In the genomic region with DNA sequence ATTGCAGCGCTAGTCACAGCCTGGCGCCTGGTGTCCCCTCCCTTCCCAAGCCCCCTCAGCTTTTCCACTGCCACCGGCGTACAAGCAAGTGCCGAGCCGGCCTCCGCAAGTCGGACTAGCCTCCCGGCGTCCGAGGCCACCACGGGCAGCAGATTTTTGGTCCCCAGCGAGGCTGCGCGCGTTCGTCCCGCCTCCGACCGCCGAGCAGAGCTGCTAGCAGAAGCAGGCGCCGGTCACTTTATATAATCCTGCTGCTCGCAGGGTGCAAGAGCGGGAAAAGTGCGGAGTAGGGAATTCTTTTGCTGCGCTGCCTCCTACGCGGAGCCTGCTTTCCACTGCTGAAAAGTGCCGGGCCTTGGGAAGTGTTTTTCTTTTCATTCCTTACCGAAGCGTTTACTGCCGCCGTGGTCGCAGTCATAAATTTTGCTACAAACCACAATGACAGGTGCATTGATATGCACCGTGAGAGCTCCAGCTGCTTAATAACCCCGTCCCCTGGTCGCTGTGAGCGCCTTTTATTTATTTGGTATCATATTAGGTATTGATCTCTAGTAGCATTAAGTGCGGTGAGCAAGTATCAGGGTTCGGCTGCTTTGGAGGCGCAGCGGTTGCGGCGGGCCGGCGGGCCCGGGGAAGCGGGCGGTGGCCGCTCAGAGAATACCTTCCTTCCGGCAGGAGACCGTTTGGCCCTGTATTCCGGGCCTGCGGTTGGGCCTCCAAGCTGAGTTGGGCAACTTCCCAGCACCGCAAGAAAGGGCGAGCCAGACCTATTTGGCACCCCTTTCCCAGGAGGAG, we compare ENCODE assay signal across 14 cellular contexts. TPM values are rescaled to one million over a fixed set of nuclear protein-coding genes. Genes with fewer than 3 reads are reported as not detected.
DNase-seq lines count a peak whose midpoint lies in the region; ATAC-seq and TF ChIP-seq lines count a peak whose summit lies in the region.
"Had no signal": no experiment of that assay in that cellular context is flagged by ENCODE, and none has a peak within 500 bp of the region (broad histone marks: within the 10 kb centered on the region; RNA-seq: fewer than 3 reads in every experiment).

No MANE protein-coding gene starts in this region.

- H3K4me3 ChIP-seq in H7 (ENCODE audit: insufficient read depth, low read depth, low read length): no peak overlapping the region
- H3K4me3 ChIP-seq: PC-9 had no signal

- H3K27me3 ChIP-seq in H7 (ENCODE audit: control insufficient read depth, insufficient read depth, low read length): peaks cover 100% of the 10 kb centered on the region
- H3K27me3 ChIP-seq: BE2C had no signal

- CTCF ChIA-PET in WTC11 (lab: Charles Lee): interaction anchor here (1.1 to 2.4 kb wide), 3 partner anchors 11 to 290 kb away, joined by 4 to 7 read pairs (median 4); no protein-coding TSS in a partner anchor

- peaks cover 100% of the 10 kb centered on the region for H3K27me3 Mint-ChIP-seq in WTC11 (ENCODE audit: low read depth)
- peaks cover 97% of the 10 kb centered on the region for H3K27me3 Mint-ChIP-seq in mesothelial cell of epicardium (ENCODE audit: low read depth)

- POLR2A ChIA-PET in WTC11 (lab: Charles Lee): interaction anchor here (1.1 kb wide), 1 partner anchor 14 kb away, joined by 3 read pairs; no protein-coding TSS in a partner anchor

- DNase-seq in H7: peak; percentile 79
- no peak for DNase-seq in WTC11 (ENCODE audit: low spot score)
- DNase-seq in mesothelial cell of epicardium (ENCODE audit: low spot score in 2 of 2, unreplicated experiment in 2 of 2): no peak
- DNase-seq in NCI-H1105 treated with DMSO at 0.1 percent for 48 hours (lab: John Stamatoyannopoulos, UW): no peak
- no peak for DNase-seq in LoVo (ENCODE audit: low spot score)
- no peak for DNase-seq in DMS53 (lab: John Stamatoyannopoulos, UW)
- DNase-seq: activated CD4-positive, alpha-beta T cell treated with anti-CD3 and anti-CD28 coated beads for 48 hours; BE2C; HCEC 1CT; PC-9; stimulated activated CD4-positive, alpha-beta T cell treated with anti-CD3 and anti-CD28 coated beads, Interleukin-4, amount 100 ng/mL, for 4 hours had no signal

- H3K36me3 Mint-ChIP-seq in WTC11 (no peaks in the 10 kb centered on the region), mesothelial cell of epicardium (no peaks in the 10 kb centered on the region)
- H3K36me3 Mint-ChIP-seq: memory B cell had no signal

- ATAC-seq in WTC11: peak; percentile 16

- peaks cover 23% of the 10 kb centered on the region for H3K4me1 Mint-ChIP-seq in WTC11
- peaks cover 19% of the 10 kb centered on the region for H3K4me1 Mint-ChIP-seq in mesothelial cell of epicardium
- H3K4me1 Mint-ChIP-seq: memory B cell had no signal

- H3K9me3 Mint-ChIP-seq in WTC11 (no peaks in the 10 kb centered on the region), mesothelial cell of epicardium (no peaks in the 10 kb centered on the region)
- H3K9me3 Mint-ChIP-seq: central memory CD8-positive, alpha-beta T cell had no signal

- H3K4me3 Mint-ChIP-seq in WTC11: peak overlapping the region; percentile 45
- H3K4me3 Mint-ChIP-seq in mesothelial cell of epicardium: peak overlapping the region; percentile 33
- H3K4me3 Mint-ChIP-seq: memory B cell; stimulated activated naive CD8-positive, alpha-beta T cell treated with anti-CD3 and anti-CD28 coated beads, Interleukin-15, Interleukin-2, amounts not matched to agents 100 ng/mL and 50 ng/mL, for 24 hours had no signal

- H3K27ac Mint-ChIP-seq in WTC11 (no peak overlapping the region), mesothelial cell of epicardium (no peak overlapping the region)
- H3K27ac Mint-ChIP-seq: memory B cell; stimulated activated naive CD8-positive, alpha-beta T cell treated with anti-CD3 and anti-CD28 coated beads, Interleukin-15, Interleukin-2, amounts not matched to agents 100 ng/mL and 50 ng/mL, for 24 hours had no signal

- no peak for TF ChIP-seq CTCF in WTC11 (IDR thresholded peaks at IDR 0.05)
- no peak for TF ChIP-seq CTCF in mesothelial cell of epicardium (IDR thresholded peaks at IDR 0.05; ENCODE audit: unreplicated experiment)

- no peaks in the 10 kb centered on the region for H3K36me3 ChIP-seq in H7 (replicated peaks; ENCODE audit: control insufficient read depth, insufficient read depth, low read length)
- H3K36me3 ChIP-seq: BE2C had no signal

TF ChIP-seq in WTC11, 78 proteins besides CTCF, POLR2A, EP300 and RAD21:
- no peak for TF ChIP-seq ZNF671 (CRISPR knock-in tag; IDR thresholded peaks at IDR 0.05)
- TF ChIP-seq ZNF121 (CRISPR knock-in tag; IDR thresholded peaks at IDR 0.05): 0 out of 2 replicates have a peak, but pooled peaks have one; percentile 50
- no peak for TF ChIP-seq ZNF317 (CRISPR knock-in tag; IDR thresholded peaks at IDR 0.05; ENCODE audit: borderline replicate concordance, low read depth)

RNA-seq across cellular contexts. Expression of a gene that starts 7.9 kb away (rescaled TPM):
- not detected in 2 replicates for total RNA-seq in H7 (2014; rRNA removed; shearing (Covaris generic))
- total RNA-seq in WTC11 (2021) (not detected in 3 replicates), mesothelial cell of epicardium (0.93 to 1.1 TPM (median 1.1 TPM) in 3 replicates)
- total RNA-seq: PC-9 had no signal

RNA-seq across cellular contexts. Expression of a gene that starts 13.7 kb away (rescaled TPM):
- total RNA-seq in H7 (2014; rRNA removed; shearing (Covaris generic)): not detected in 2 replicates
- total RNA-seq in WTC11 (2021) (not detected in 3 replicates), mesothelial cell of epicardium (0.67 to 1.4 TPM (median 1.3 TPM) in 3 replicates)
- total RNA-seq: PC-9 had no signal

RNA-seq across cellular contexts. Expression of a gene that starts 23.5 kb away (rescaled TPM):
- not detected in 2 replicates for total RNA-seq in H7 (2014; rRNA removed; shearing (Covaris generic))
- total RNA-seq in WTC11 (2021): 0.14 to 0.22 TPM in 2 of 3 replicates, not detected in the other
- not detected in 3 replicates for total RNA-seq in mesothelial cell of epicardium
- total RNA-seq: PC-9 had no signal

RNA-seq across cellular contexts. Expression of a gene that starts 35.5 kb away (rescaled TPM):
- not detected in 2 replicates for total RNA-seq in H7 (2014; rRNA removed; shearing (Covaris generic))
- total RNA-seq in WTC11 (2021) (not detected in 3 replicates), mesothelial cell of epicardium (0.29 to 0.58 TPM (median 0.40 TPM) in 3 replicates)

RNA-seq across cellular contexts. Expression of a gene that starts 42.5 kb away (rescaled TPM):
- total RNA-seq in H7 (2014; rRNA removed; shearing (Covaris generic)): 0.10 TPM in 1 of 2 replicates, not detected in the other
- not detected in 3 replicates for total RNA-seq in WTC11 (2021)
- total RNA-seq in mesothelial cell of epicardium: 0.93 to 1.2 TPM (median 1.1 TPM) in 3 replicates
- total RNA-seq: PC-9 had no signal
